ENCODE assay signal across 8 cellular contexts in the genomic region with DNA sequence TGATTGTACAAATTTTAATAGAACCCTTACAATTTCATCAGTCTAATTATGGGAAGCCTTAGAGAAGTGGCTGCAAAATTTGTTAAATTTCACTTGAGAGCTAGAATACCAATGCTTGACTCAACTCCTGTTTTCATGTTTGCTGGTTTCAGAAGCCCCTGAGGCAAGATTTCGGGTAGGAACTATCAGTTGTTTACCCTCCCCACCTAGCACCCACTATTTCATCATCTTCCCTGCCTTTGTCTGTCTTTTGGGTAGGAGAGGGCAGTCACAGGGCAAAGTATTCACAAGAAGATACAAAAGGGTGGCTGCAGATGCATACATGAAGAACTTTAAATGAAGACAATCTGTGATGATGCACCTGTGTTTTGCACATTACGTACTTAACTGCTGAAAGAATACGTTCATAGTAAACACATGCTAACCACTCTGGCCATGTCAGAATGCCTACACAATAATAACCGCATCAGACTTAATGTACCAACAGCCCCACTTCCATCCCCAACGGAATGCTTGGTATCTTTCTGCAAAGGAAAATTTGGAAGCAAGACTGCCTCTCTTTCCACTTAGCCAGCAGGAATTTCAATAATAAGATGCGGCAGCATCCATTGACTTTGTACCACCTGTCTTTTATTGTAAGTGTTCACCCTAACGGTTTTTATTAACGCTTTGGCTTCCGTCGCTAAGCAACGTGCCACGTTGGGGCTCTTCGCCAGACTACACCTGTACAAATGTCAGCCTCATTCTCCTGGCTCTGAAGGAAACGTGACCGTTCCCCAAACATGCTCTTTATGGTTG.
DNase-seq lines count a peak whose midpoint lies in the region; ATAC-seq and TF ChIP-seq lines count a peak whose summit lies in the region.

No MANE protein-coding gene starts in this region.

- no peak overlapping the region for H3K27ac ChIP-seq in KMS-11
- peak overlapping the region; percentile 7 for H3K27ac ChIP-seq in cingulate gyrus (ENCODE audit: low read depth, low read length)
- no peak overlapping the region for H3K27ac ChIP-seq in neutrophil

- DNase-seq in GM12864 (ENCODE audit: low read depth) (no peak), HuH-7 (ENCODE audit: low spot score) (no peak)
- no peak for DNase-seq in activated CD4-positive, CD25-positive, alpha-beta regulatory T cell (lab: John Stamatoyannopoulos, UW)

- H3K9me3 ChIP-seq in neutrophil = no peaks in the 10 kb centered on the region

- TF ChIP-seq CTCF in GM12864 (IDR thresholded peaks at IDR 0.05; ENCODE audit: low read depth, low read length, missing control alignments) (no peak), KMS-11 (conservative IDR thresholded peaks at IDR 0.05; ENCODE audit: low read depth, low read length) (no peak), neutrophil (IDR thresholded peaks at IDR 0.05) (no peak)

- H3K4me1 ChIP-seq in KMS-11 (ENCODE audit: low read depth, poor library complexity, severe bottlenecking) = peaks cover 19% of the 10 kb centered on the region
- peaks cover 17% of the 10 kb centered on the region in 2 experiments for H3K4me1 ChIP-seq in neutrophil (ENCODE audit: control insufficient read depth in 1 of 2, insufficient read depth in 1 of 2, low read depth in 1 of 2, low read length in 1 of 2)

- H3K4me3 ChIP-seq in GM12864 (ENCODE audit: low read depth, low read length) = peak overlapping the region; percentile 27
- no peak overlapping the region for H3K4me3 ChIP-seq in KMS-11 (IDR thresholded peaks at IDR 0.05; ENCODE audit: insufficient read depth, low read depth, low read length)
- H3K4me3 ChIP-seq in neutrophil (ENCODE audit: low read depth in 1 of 2, low read length in 1 of 2) = peak overlapping the region; percentile 55 to 64

- no peaks in the 10 kb centered on the region; the same call in 1 of the 2 replicates for H3K27me3 ChIP-seq in KMS-11 (ENCODE audit: insufficient read depth, low read depth)
- no peaks in the 10 kb centered on the region for H3K27me3 ChIP-seq in neutrophil

- no peak for ATAC-seq in HG03097 (IDR thresholded peaks at IDR 0.05; ENCODE audit: low FRiP score, unreplicated experiment)
- ATAC-seq in HG02870 (IDR thresholded peaks at IDR 0.05; ENCODE audit: unreplicated experiment) = no peak

- no peaks in the 10 kb centered on the region for H3K79me2 ChIP-seq in KMS-11 (ENCODE audit: insufficient read depth, low read depth)

- H4K20me1 ChIP-seq in KMS-11 (ENCODE audit: insufficient read depth) = no peaks in the 10 kb centered on the region

- peak overlapping the region; percentile 31; the same call in 1 of the 2 replicates for H3K4me2 ChIP-seq in KMS-11

- peak overlapping the region; percentile 24; the same call in 1 of the 2 replicates for H2AFZ ChIP-seq in KMS-11 (ENCODE audit: low read depth)

- H3K36me3 ChIP-seq in KMS-11 (ENCODE audit: insufficient read depth) (no peaks in the 10 kb centered on the region), neutrophil (no peaks in the 10 kb centered on the region)

- H3K9ac ChIP-seq in KMS-11 = no peak overlapping the region
